In the genomic region with DNA sequence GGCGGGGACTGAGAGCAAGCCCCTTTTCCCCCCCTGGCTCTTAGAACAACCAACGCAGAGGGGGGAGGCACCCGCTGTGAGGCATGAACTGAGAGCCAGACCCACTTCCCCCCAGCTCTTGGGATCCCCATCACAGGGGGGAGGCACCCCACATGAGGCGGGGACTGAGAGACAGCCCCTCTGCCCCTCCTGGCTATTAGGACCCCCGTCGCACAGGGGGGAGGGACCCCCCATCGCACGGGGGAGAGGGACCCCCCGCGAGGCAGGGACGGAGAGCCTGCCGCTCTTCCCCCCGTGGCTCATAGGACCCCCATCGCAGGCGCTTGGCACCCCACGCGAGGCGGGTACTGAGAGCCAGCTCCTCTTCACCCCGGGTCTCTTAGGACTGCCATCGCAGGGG, we compare ENCODE assay signal across 22 cellular contexts.
DNase-seq lines count a peak whose midpoint lies in the region; ATAC-seq and TF ChIP-seq lines count a peak whose summit lies in the region.
"Had no signal": no experiment of that assay in that cellular context is flagged by ENCODE, and none has a peak within 500 bp of the region (broad histone marks: within the 10 kb centered on the region; RNA-seq: fewer than 3 reads in every experiment).

No MANE protein-coding gene starts in this region.

- TF ChIP-seq RAD21 in SK-N-SH (IDR thresholded peaks at IDR 0.05; ENCODE audit: low read length): no peak

- no peaks in the 10 kb centered on the region for H3K9me2 ChIP-seq in SK-N-SH

- no peak overlapping the region for H3K27ac Mint-ChIP-seq in stimulated activated memory B cell treated with anti-CD40 and anti-IgM and Interleukin-4, amounts not matched to agents 10 μg/mL and 1 μg/mL and 100 μg/mL, for 72 hours
- H3K27ac Mint-ChIP-seq: B cell; CD4-positive, CD25-positive, alpha-beta regulatory T cell; CD8-positive, alpha-beta T cell had no signal

- H3K9me3 Mint-ChIP-seq in stimulated activated memory B cell treated with anti-CD40 and anti-IgM and Interleukin-4, amounts not matched to agents 10 μg/mL and 1 μg/mL and 100 μg/mL, for 72 hours: no peaks in the 10 kb centered on the region
- H3K9me3 Mint-ChIP-seq: CD4-positive, CD25-positive, alpha-beta regulatory T cell; CD8-positive, alpha-beta T cell had no signal

- no peak overlapping the region for H2AFZ ChIP-seq in SK-N-SH (ENCODE audit: low read depth)

- CTCF ChIA-PET in SK-N-SH (lab: Yijun Ruan, JAX): no interaction called here

- H3K4me3 ChIP-seq in SK-N-SH (ENCODE audit: low read depth in 2 of 2, low read length in 1 of 2): no peak overlapping the region
- no peak overlapping the region for H3K4me3 ChIP-seq in H7 (ENCODE audit: insufficient read depth, low read depth, low read length)
- H3K4me3 ChIP-seq: BLaER1, GM12878 had no signal

- 56% methylated on average over 5 of the region's 20 CpGs for WGBS in SK-N-SH (ENCODE audit: low lambda C conversion rate)

- no peaks in the 10 kb centered on the region for H3K27me3 ChIP-seq in SK-N-SH (ENCODE audit: insufficient read depth)
- H3K27me3 ChIP-seq in H7 (ENCODE audit: control insufficient read depth, insufficient read depth, low read length): peaks cover 2% of the 10 kb centered on the region; the same call in 1 of the 2 replicates
- H3K27me3 ChIP-seq: BLaER1 had no signal

- no peaks in the 10 kb centered on the region for H3K4me1 Mint-ChIP-seq in stimulated activated memory B cell treated with anti-CD40 and anti-IgM and Interleukin-4, amounts not matched to agents 10 μg/mL and 1 μg/mL and 100 μg/mL, for 72 hours
- H3K4me1 Mint-ChIP-seq: B cell; CD4-positive, CD25-positive, alpha-beta regulatory T cell had no signal

- no peaks in the 10 kb centered on the region for H4K20me1 ChIP-seq in SK-N-SH (ENCODE audit: insufficient read depth)
- H4K20me1 ChIP-seq: BLaER1 had no signal

- no peak overlapping the region for H3K27ac ChIP-seq in SK-N-SH (ENCODE audit: low read depth in 2 of 2, low read length in 1 of 2)
- H3K27ac ChIP-seq: 22Rv1, BLaER1, C4-2B had no signal

- H3K4me1 ChIP-seq in SK-N-SH (ENCODE audit: control insufficient read depth in 1 of 2, insufficient read depth in 2 of 2, low read depth in 1 of 2, low read length in 1 of 2): no peaks in the 10 kb centered on the region
- H3K4me1 ChIP-seq: BLaER1, Caco-2 had no signal

- no peaks in the 10 kb centered on the region for H3K27me3 Mint-ChIP-seq in stimulated activated memory B cell treated with anti-CD40 and anti-IgM and Interleukin-4, amounts not matched to agents 10 μg/mL and 1 μg/mL and 100 μg/mL, for 72 hours
- H3K27me3 Mint-ChIP-seq: B cell; CD4-positive, CD25-positive, alpha-beta regulatory T cell had no signal

- no peaks in the 10 kb centered on the region for H3F3A ChIP-seq in SK-N-SH (replicated peaks; ENCODE audit: insufficient read depth)

- no peaks in the 10 kb centered on the region for H3K9me3 ChIP-seq in SK-N-SH
- H3K9me3 ChIP-seq: Caco-2 had no signal

- H3K36me3 ChIP-seq in SK-N-SH (replicated peaks in 1 of 2; ENCODE audit: control insufficient read depth in 1 of 2, insufficient read depth in 2 of 2, low read length in 1 of 2): no peaks in the 10 kb centered on the region
- no peaks in the 10 kb centered on the region for H3K36me3 ChIP-seq in H7 (replicated peaks; ENCODE audit: control insufficient read depth, insufficient read depth, low read length)

- H3K36me3 Mint-ChIP-seq in stimulated activated memory B cell treated with anti-CD40 and anti-IgM and Interleukin-4, amounts not matched to agents 10 μg/mL and 1 μg/mL and 100 μg/mL, for 72 hours: no peaks in the 10 kb centered on the region
- H3K36me3 Mint-ChIP-seq: CD4-positive, CD25-positive, alpha-beta regulatory T cell; CD8-positive, alpha-beta T cell had no signal

- ATAC-seq in SK-N-SH treated with all-trans-retinoic acid at 6 μM for 48 hours (no peak), esophagus mucosa (peak; percentile 8), GM19397 (IDR thresholded peaks at IDR 0.05; ENCODE audit: unreplicated experiment) (no peak), GM18517 (IDR thresholded peaks at IDR 0.05; ENCODE audit: unreplicated experiment) (no peak)
- peak; percentile 65 for ATAC-seq in stimulated activated memory B cell treated with anti-CD40 and anti-IgM and Interleukin-4, amounts not matched to agents 10 μg/mL and 1 μg/mL and 100 μg/mL, for 72 hours
- ATAC-seq: CD8-positive, alpha-beta T cell; GM12878 had no signal

- H3K4me3 Mint-ChIP-seq in stimulated activated memory B cell treated with anti-CD40 and anti-IgM and Interleukin-4, amounts not matched to agents 10 μg/mL and 1 μg/mL and 100 μg/mL, for 72 hours: no peak overlapping the region
- H3K4me3 Mint-ChIP-seq: B cell; CD4-positive, CD25-positive, alpha-beta regulatory T cell; CD8-positive, alpha-beta T cell had no signal

- H3K9ac ChIP-seq in SK-N-SH: no peak overlapping the region
- H3K9ac ChIP-seq: BLaER1 had no signal

- TF ChIP-seq EP300 in SK-N-SH (IDR thresholded peaks at IDR 0.05; ENCODE audit: borderline replicate concordance in 1 of 2, low read depth in 1 of 2, low read length in 1 of 2): no peak

- no peaks in the 10 kb centered on the region for H3K79me2 ChIP-seq in SK-N-SH (ENCODE audit: insufficient read depth)

- DNase-seq in SK-N-SH (peak; percentile 33), H7 (peak; percentile 52), kidney tubule cell (ENCODE audit: low spot score) (no peak)
- DNase-seq: Caco-2; CD4-positive, CD25-positive, alpha-beta regulatory T cell; CD8-positive, alpha-beta T cell; DMS153; DMS79; EL; GDM1; GOT3; HCEC 1CT had no signal

- no peak for TF ChIP-seq CTCF in SK-N-SH (IDR thresholded peaks at IDR 0.05)

- no peak overlapping the region for H3K4me2 ChIP-seq in SK-N-SH
- H3K4me2 ChIP-seq: BLaER1 had no signal

- POLR2A ChIA-PET in SK-N-SH (lab: Yijun Ruan, JAX): no interaction called here

TF ChIP-seq in SK-N-SH, 30 proteins besides CTCF, POLR2A, EP300 and RAD21:
- TF ChIP-seq, protein P1, sequence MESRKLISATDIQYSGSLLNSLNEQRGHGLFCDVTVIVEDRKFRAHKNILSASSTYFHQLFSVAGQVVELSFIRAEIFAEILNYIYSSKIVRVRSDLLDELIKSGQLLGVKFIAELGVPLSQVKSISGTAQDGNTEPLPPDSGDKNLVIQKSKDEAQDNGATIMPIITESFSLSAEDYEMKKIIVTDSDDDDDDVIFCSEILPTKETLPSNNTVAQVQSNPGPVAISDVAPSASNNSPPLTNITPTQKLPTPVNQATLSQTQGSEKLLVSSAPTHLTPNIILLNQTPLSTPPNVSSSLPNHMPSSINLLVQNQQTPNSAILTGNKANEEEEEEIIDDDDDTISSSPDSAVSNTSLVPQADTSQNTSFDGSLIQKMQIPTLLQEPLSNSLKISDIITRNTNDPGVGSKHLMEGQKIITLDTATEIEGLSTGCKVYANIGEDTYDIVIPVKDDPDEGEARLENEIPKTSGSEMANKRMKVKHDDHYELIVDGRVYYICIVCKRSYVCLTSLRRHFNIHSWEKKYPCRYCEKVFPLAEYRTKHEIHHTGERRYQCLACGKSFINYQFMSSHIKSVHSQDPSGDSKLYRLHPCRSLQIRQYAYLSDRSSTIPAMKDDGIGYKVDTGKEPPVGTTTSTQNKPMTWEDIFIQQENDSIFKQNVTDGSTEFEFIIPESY (IDR thresholded peaks at IDR 0.05; ENCODE audit: borderline replicate concordance, low read depth): no peak
- TF ChIP-seq TAF1 (IDR thresholded peaks at IDR 0.05; ENCODE audit: borderline replicate concordance, low read depth, low read length): no peak

TF ChIP-seq in SK-N-SH treated with all-trans-retinoic acid at 6 μM for 48 hours, 23 proteins besides CTCF, POLR2A, EP300 and RAD21:
- TF ChIP-seq RARB (CRISPR knock-in tag; IDR thresholded peaks at IDR 0.05): no peak
- no peak for TF ChIP-seq PPARA (CRISPR knock-in tag; IDR thresholded peaks at IDR 0.05; ENCODE audit: borderline replicate concordance)
- TF ChIP-seq ZNF70 (CRISPR knock-in tag; IDR thresholded peaks at IDR 0.05): no peak
- no peak for TF ChIP-seq BACH2 (CRISPR knock-in tag; IDR thresholded peaks at IDR 0.05; ENCODE audit: borderline replicate concordance)
- TF ChIP-seq, protein P2, sequence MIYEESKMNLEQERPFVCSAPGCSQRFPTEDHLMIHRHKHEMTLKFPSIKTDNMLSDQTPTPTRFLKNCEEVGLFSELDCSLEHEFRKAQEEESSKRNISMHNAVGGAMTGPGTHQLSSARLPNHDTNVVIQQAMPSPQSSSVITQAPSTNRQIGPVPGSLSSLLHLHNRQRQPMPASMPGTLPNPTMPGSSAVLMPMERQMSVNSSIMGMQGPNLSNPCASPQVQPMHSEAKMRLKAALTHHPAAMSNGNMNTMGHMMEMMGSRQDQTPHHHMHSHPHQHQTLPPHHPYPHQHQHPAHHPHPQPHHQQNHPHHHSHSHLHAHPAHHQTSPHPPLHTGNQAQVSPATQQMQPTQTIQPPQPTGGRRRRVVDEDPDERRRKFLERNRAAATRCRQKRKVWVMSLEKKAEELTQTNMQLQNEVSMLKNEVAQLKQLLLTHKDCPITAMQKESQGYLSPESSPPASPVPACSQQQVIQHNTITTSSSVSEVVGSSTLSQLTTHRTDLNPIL (CRISPR knock-in tag; IDR thresholded peaks at IDR 0.05; ENCODE audit: low read depth): no peak
- no peak for TF ChIP-seq ZFP30 (CRISPR knock-in tag; IDR thresholded peaks at IDR 0.05)
- TF ChIP-seq ISL1 (CRISPR knock-in tag; IDR thresholded peaks at IDR 0.05): no peak
- no peak for TF ChIP-seq ZFP3 (CRISPR knock-in tag; IDR thresholded peaks at IDR 0.05)
- no peak for TF ChIP-seq SNAI2 (CRISPR knock-in tag; IDR thresholded peaks at IDR 0.05)
- TF ChIP-seq CSDC2 (CRISPR knock-in tag; IDR thresholded peaks at IDR 0.05): no peak
- no peak for TF ChIP-seq ZC3H10 (CRISPR knock-in tag; IDR thresholded peaks at IDR 0.05)
- no peak for TF ChIP-seq ESRRG (CRISPR knock-in tag; IDR thresholded peaks at IDR 0.05)
TF ChIP-seq in SK-N-SH treated with all-trans-retinoic acid at 6 μM for 48 hours: peak in this region for 0.

Comparison
In these comparisons a context has a peak if more than half of its experiments do, and no peak if none do; other contexts are left out.
1. ATAC-seq: peak in esophagus mucosa (single experiment) and stimulated activated memory B cell treated with anti-CD40 and anti-IgM and Interleukin-4, amounts not matched to agents 10 μg/mL and 1 μg/mL and 100 μg/mL, for 72 hours (single experiment); none in SK-N-SH treated with all-trans-retinoic acid at 6 μM for 48 hours (single experiment), GM19397 (single experiment) and GM18517 (single experiment).